ENCODE assay signal across 1 cellular context in the genomic region with DNA sequence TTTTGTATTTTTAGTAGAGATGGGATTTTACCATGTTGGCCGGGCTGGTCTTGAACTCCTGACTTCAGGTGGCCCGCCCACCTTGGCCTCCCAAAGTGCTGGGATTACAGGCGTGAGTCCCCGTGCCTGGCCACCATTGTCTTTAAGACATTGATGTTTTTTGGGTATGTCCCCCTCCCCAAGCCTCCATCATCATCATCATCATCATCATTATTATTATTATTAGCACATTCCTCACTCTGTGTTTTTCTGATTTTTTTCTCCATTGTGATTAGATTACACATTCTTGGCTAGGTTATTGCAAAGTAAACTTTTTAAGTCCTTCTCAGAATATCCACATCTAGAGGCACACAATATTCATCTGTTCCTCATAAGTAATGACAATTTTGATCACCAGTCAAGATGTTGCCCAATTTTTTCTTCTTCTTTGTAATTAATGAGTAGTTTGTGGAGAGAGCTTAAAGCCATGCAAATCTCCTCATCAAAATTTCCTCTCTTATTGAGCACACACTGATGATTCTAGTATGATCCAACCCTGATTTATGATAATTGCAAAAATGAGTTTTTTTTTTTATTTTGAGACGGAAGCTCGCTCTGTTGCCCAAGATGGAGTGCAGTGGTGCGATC.
TF ChIP-seq lines count a peak whose summit lies in the region.

No MANE protein-coding gene starts in this region.

TF ChIP-seq in HepG2, 621 proteins besides CTCF, POLR2A, EP300 and RAD21:
- peak; percentile 53; the same call in 1 of the 2 replicates for TF ChIP-seq CREB1 (IDR thresholded peaks at IDR 0.05)
- no peak for TF ChIP-seq CREB1 (CRISPR knock-in tag; IDR thresholded peaks at IDR 0.05)
- TF ChIP-seq ZFP41 (CRISPR knock-in tag; IDR thresholded peaks at IDR 0.05; ENCODE audit: borderline replicate concordance) = no peak
TF ChIP-seq in HepG2: peak in this region for 1.
